ENCODE assay signal across 1 cellular context in the genomic region with DNA sequence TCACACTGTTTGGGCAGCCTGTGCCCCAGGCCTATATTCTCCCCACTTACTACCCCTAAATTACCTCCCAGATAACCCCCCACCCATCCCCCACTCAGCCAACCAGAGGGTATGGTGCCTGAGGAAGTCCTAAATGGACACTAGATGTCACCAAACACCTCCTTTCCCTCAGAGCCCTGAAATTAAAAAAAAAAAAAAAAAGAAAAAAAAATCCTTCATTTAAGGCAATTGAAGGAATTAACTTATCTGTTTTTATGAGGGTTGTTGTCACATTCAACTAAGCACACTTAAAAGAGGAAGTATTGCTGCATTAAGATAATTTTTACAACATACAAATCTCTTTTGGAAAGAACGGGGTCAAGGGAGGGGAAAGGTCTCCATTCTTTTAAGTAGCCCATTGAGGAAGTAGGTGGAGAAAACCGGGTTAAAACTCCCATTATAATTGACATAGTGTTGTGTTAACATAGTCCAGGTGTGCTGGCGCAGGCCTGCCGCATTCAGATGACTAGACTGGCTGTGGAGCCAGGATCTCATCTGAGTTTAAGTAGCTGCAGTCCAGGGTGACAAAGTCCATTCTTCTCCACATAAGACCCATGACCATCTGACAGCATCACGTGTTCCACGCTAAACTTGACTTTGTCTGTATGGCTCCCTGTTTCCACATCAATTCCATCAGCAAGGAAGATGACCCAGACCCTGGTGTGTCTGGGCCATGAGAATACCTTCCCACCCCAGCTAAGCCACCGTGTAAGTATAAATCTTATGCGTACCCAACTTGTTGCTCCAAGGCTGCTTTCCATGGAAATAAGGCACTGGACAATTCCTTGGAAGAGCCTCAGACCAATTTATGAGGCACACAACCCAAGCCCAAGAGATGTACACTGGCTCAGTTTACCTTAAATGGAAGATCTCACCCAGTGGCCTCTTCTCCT.
A peak's percentile ranks its signal among the peaks of the same experiment; 100 is the strongest.
TF ChIP-seq lines count a peak whose summit lies in the region.

No MANE protein-coding gene starts in this region.

TF ChIP-seq in IMR-90, 13 proteins besides CTCF, POLR2A, EP300 and RAD21:
- TF ChIP-seq SMC3 (IDR thresholded peaks at IDR 0.05; ENCODE audit: low read depth, low read length) (peak; percentile 52), CEBPB (IDR thresholded peaks at IDR 0.05; ENCODE audit: low read depth, low read length) (no peak)
- TF ChIP-seq, protein P1, sequence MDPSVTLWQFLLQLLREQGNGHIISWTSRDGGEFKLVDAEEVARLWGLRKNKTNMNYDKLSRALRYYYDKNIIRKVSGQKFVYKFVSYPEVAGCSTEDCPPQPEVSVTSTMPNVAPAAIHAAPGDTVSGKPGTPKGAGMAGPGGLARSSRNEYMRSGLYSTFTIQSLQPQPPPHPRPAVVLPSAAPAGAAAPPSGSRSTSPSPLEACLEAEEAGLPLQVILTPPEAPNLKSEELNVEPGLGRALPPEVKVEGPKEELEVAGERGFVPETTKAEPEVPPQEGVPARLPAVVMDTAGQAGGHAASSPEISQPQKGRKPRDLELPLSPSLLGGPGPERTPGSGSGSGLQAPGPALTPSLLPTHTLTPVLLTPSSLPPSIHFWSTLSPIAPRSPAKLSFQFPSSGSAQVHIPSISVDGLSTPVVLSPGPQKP (IDR thresholded peaks at IDR 0.05; ENCODE audit: borderline replicate concordance, low read depth, low read length), result no peak
